9 cellular contexts compared by ENCODE assay signal in genomic region chr2:241595600-241596140, GRCh38.
DNase-seq lines count a peak whose midpoint lies in the region; TF ChIP-seq lines count a peak whose summit lies in the region.
"Had no signal": no experiment of that assay in that cellular context is flagged by ENCODE, and none has a peak within 500 bp of the region (broad histone marks: within the 10 kb centered on the region; RNA-seq: fewer than 3 reads in every experiment).

No MANE protein-coding gene starts in this region.

- peaks cover 43% of the 10 kb centered on the region for H3K36me3 Mint-ChIP-seq in nephron (ENCODE audit: low read depth)

- H3K9me3 Mint-ChIP-seq in nephron = no peaks in the 10 kb centered on the region

- no peak overlapping the region for H3K4me3 Mint-ChIP-seq in nephron

- H3K4me1 Mint-ChIP-seq in nephron = peaks cover 6% of the 10 kb centered on the region

- TF ChIP-seq CTCF in VCaP (conservative IDR thresholded peaks at IDR 0.05) (peak; percentile 48), nephron (IDR thresholded peaks at IDR 0.05; ENCODE audit: unreplicated experiment in 3 of 3) (peak; percentile 20 to 39 (median 23))

- peak; percentile 16 for DNase-seq in NCI-H1694 (lab: John Stamatoyannopoulos, UW)
- DNase-seq in NCI-H1694 treated with DMSO at 0.1 percent for 48 hours (lab: John Stamatoyannopoulos, UW) = no peak
- no peak for DNase-seq in COR-L47 (lab: John Stamatoyannopoulos, UW)
- DNase-seq in NCI-H146 treated with DMSO at 0.1 percent for 48 hours (lab: John Stamatoyannopoulos, UW; ENCODE audit: unreplicated experiment) = no peak
- DNase-seq: activated effector memory CD4-positive, alpha-beta T cell treated with Interleukin-2 at 50 U/mL for 16 hours; uterus had no signal

- H3K27ac Mint-ChIP-seq in nephron = no peak overlapping the region

- H3K27me3 Mint-ChIP-seq in nephron (ENCODE audit: low read depth) = no peaks in the 10 kb centered on the region

- no peak overlapping the region for H3K27ac ChIP-seq in VCaP
- H3K27ac ChIP-seq: epithelial cell of prostate, uterus had no signal
